ENCODE assay signal across 8 cellular contexts in genomic region chr18:59996370-59996966, GRCh38.
A peak's percentile ranks its signal among the peaks of the same experiment; 100 is the strongest.
DNase-seq lines count a peak whose midpoint lies in the region; ATAC-seq and TF ChIP-seq lines count a peak whose summit lies in the region.

No MANE protein-coding gene starts in this region.

- peak; percentile 3 to 5 for DNase-seq in stimulated activated CD4-positive, alpha-beta T cell treated with anti-CD3 and anti-CD28 coated beads, Interleukin-4, amount 100 ng/mL, for 48 hours (ENCODE audit: low read depth in 2 of 2)
- no peak for DNase-seq in stimulated activated CD4-positive, alpha-beta T cell treated with anti-CD3 and anti-CD28 coated beads, Interleukin-4, amount 100 ng/mL, for 24 hours
- peak; percentile 50 for DNase-seq in NCI-H1694 (lab: John Stamatoyannopoulos, UW)
- DNase-seq in activated CD4-positive, alpha-beta T cell treated with anti-CD3 and anti-CD28 coated beads, Interleukin-2, amount 50 U/mL, for 48 hours: peak; percentile 9 to 18
- no peak for DNase-seq in kidney epithelial cell (ENCODE audit: low read depth)
- DNase-seq in central memory CD4-positive, alpha-beta T cell: no peak
- DNase-seq in stimulated activated CD4-positive, alpha-beta T cell treated with anti-CD3 and anti-CD28 coated beads, Interleukin-12 subunit alpha, Interleukin-12 subunit beta, amount 100 ng/mL, for 4 hours: no peak

- peak; percentile 81 for TF ChIP-seq CTCF in kidney epithelial cell (IDR thresholded peaks at IDR 0.05; ENCODE audit: insufficient read depth, low read length, poor library complexity, severe bottlenecking)

- no peaks in the 10 kb centered on the region for H3K27me3 ChIP-seq in kidney epithelial cell (ENCODE audit: control insufficient read depth, insufficient read depth, low read length)

- peak; percentile 74 for ATAC-seq in HG02623 (IDR thresholded peaks at IDR 0.05; ENCODE audit: unreplicated experiment)

- H3K4me3 ChIP-seq in kidney epithelial cell (ENCODE audit: low read depth, low read length): no peak overlapping the region

- no peaks in the 10 kb centered on the region for H3K36me3 ChIP-seq in kidney epithelial cell (ENCODE audit: control insufficient read depth, insufficient read depth, low read length)

Comparison
In these comparisons a context has a peak if more than half of its experiments do, and no peak if none do; other contexts are left out.
1. DNase-seq: peak in stimulated activated CD4-positive, alpha-beta T cell treated with anti-CD3 and anti-CD28 coated beads, Interleukin-4, amount 100 ng/mL, for 48 hours (2 of 2), NCI-H1694 (single experiment) and activated CD4-positive, alpha-beta T cell treated with anti-CD3 and anti-CD28 coated beads, Interleukin-2, amount 50 U/mL, for 48 hours (2 of 2); none in stimulated activated CD4-positive, alpha-beta T cell treated with anti-CD3 and anti-CD28 coated beads, Interleukin-4, amount 100 ng/mL, for 24 hours (single experiment), kidney epithelial cell (single experiment), central memory CD4-positive, alpha-beta T cell (single experiment) and stimulated activated CD4-positive, alpha-beta T cell treated with anti-CD3 and anti-CD28 coated beads, Interleukin-12 subunit alpha, Interleukin-12 subunit beta, amount 100 ng/mL, for 4 hours (single experiment).